Comparison of ENCODE assay signal across 5 cellular contexts in genomic region chr1:39777896-39778295, GRCh38. TPM values are rescaled to one million over a fixed set of nuclear protein-coding genes. Genes with fewer than 3 reads are reported as not detected.
"Had no signal": no experiment of that assay in that cellular context is flagged by ENCODE, and none has a peak within 500 bp of the region (broad histone marks: within the 10 kb centered on the region; RNA-seq: fewer than 3 reads in every experiment).

No MANE protein-coding gene starts in this region.

RNA-seq across cellular contexts. Expression of gene OXCT2, which starts 6.7 kb away (rescaled TPM):
- total RNA-seq: H4, H7, HT1080 had no signal

RNA-seq across cellular contexts. Expression of gene BMP8B, which starts 10.8 kb away (rescaled TPM):
- total RNA-seq: GM23248, HFFc6, HT1080 had no signal
- polyA plus RNA-seq: GM23248 had no signal
